8 cellular contexts compared by ENCODE assay signal in genomic region chr1:52726265-52727113, GRCh38. TPM values are rescaled to one million over a fixed set of nuclear protein-coding genes. Genes with fewer than 3 reads are reported as not detected.
DNase-seq lines count a peak whose midpoint lies in the region; ATAC-seq and TF ChIP-seq lines count a peak whose summit lies in the region.

Gene ZYG11B (plus strand): TSS chr1:52726453. CDS start chr1:52726654, 201 bp downstream.

- peaks cover 11% of the 10 kb centered on the region for H3K4me1 ChIP-seq in ovary (ENCODE audit: insufficient read depth)
- H3K4me1 ChIP-seq in thymus (ENCODE audit: control insufficient read depth, insufficient read depth, low read length), result peaks cover 4% of the 10 kb centered on the region

- H3K36me3 ChIP-seq in ovary (no peaks in the 10 kb centered on the region), thymus (ENCODE audit: control insufficient read depth, insufficient read depth) (no peaks in the 10 kb centered on the region)

- H3K4me1 Mint-ChIP-seq in activated naive CD8-positive, alpha-beta T cell (ENCODE audit: low read depth), result peaks cover 33% of the 10 kb centered on the region
- peaks cover 7% of the 10 kb centered on the region for H3K4me1 Mint-ChIP-seq in glutamatergic neuron (ENCODE audit: low read depth, unreplicated experiment)

- H3K9me3 Mint-ChIP-seq in activated naive CD8-positive, alpha-beta T cell (ENCODE audit: low read depth), result no peaks in the 10 kb centered on the region
- peaks cover 3% of the 10 kb centered on the region for H3K9me3 Mint-ChIP-seq in glutamatergic neuron (ENCODE audit: unreplicated experiment)

- 0 to 1% (median 0%) methylated on average over 41 to 59 of the region's 59 CpGs for WGBS in ovary, 3 donors
- WGBS in thymus, result under 1% methylated on average over 59 of the region's 59 CpGs

- peak within 1 kb of the TSS; percentile 84 for H3K27ac Mint-ChIP-seq in activated naive CD8-positive, alpha-beta T cell
- H3K27ac Mint-ChIP-seq in glutamatergic neuron (ENCODE audit: unreplicated experiment), result peak within 1 kb of the TSS; percentile 98

- TF ChIP-seq CTCF in glutamatergic neuron (IDR thresholded peaks at IDR 0.05; ENCODE audit: partially characterized antibody, unreplicated experiment) (no peak), ovary (IDR thresholded peaks at IDR 0.05) (no peak)

- H3K27me3 ChIP-seq in ovary, result no peaks in the 10 kb centered on the region
- no peaks in the 10 kb centered on the region for H3K27me3 ChIP-seq in thymus (ENCODE audit: control insufficient read depth, insufficient read depth)

- H3K4me3 ChIP-seq in ovary, result peak within 1 kb of the TSS; percentile 71
- H3K4me3 ChIP-seq in thymus (ENCODE audit: low read length), result peak within 1 kb of the TSS; percentile 96

- peak; percentile 96 for ATAC-seq in HG02642 (IDR thresholded peaks at IDR 0.05; ENCODE audit: poor library complexity, unreplicated experiment)

- no peaks in the 10 kb centered on the region for H3K9me3 ChIP-seq in ovary
- no peaks in the 10 kb centered on the region for H3K9me3 ChIP-seq in thymus (ENCODE audit: control insufficient read depth)

- DNase-seq in NCI-H1105 treated with DMSO at 0.1 percent for 48 hours (lab: John Stamatoyannopoulos, UW), result peak; percentile 87
- peak; percentile 79 for DNase-seq in SKM-1 treated with dmso at 0.1 percent for 144 hours (lab: John Stamatoyannopoulos, UW; ENCODE audit: unreplicated experiment)
- DNase-seq in glutamatergic neuron, result peak; percentile 94
- DNase-seq in ovary, result peak; percentile 86 to 96 (median 92)

- H3K27ac ChIP-seq in ovary, result peak within 1 kb of the TSS; percentile 59 to 78
- peak within 1 kb of the TSS; percentile 81 for H3K27ac ChIP-seq in thymus (ENCODE audit: low read depth)

- TF ChIP-seq EP300 in ovary (IDR thresholded peaks at IDR 0.05), result no peak

- intact Hi-C loops in ovary (cut with DNase I), result no loop called here

- TF ChIP-seq POLR2A in GM10847 (IDR thresholded peaks at IDR 0.05; ENCODE audit: extremely low read depth, insufficient read length) (peak; percentile 46), ovary (IDR thresholded peaks at IDR 0.05) (peak; percentile 68)

- H3K27me3 Mint-ChIP-seq in activated naive CD8-positive, alpha-beta T cell, result no peaks in the 10 kb centered on the region
- H3K27me3 Mint-ChIP-seq in glutamatergic neuron (ENCODE audit: unreplicated experiment), result no peaks in the 10 kb centered on the region

- peak within 1 kb of the TSS; percentile 90 for H3K4me3 Mint-ChIP-seq in activated naive CD8-positive, alpha-beta T cell
- H3K4me3 Mint-ChIP-seq in glutamatergic neuron (ENCODE audit: unreplicated experiment), result peak within 1 kb of the TSS; percentile 96

- no peaks in the 10 kb centered on the region for H3K36me3 Mint-ChIP-seq in activated naive CD8-positive, alpha-beta T cell
- no peaks in the 10 kb centered on the region for H3K36me3 Mint-ChIP-seq in glutamatergic neuron (ENCODE audit: unreplicated experiment)

RNA-seq across cellular contexts. Expression of gene ZYG11B, which starts in this region (rescaled TPM):
- total RNA-seq in glutamatergic neuron (ENCODE audit: unreplicated experiment), result 47.2 TPM
- total RNA-seq in ovary, result 10 to 100 TPM; 27.2 to 37.1 (median 32.8) TPM
- polyA plus RNA-seq in ovary, result 10 to 100 TPM in 1 of 2 donors, 1 to 10 TPM in 1; 9.8 to 17.8 TPM
- 9.0 TPM for polyA plus RNA-seq in thymus

Comparison
In these comparisons a context has a peak if more than half of its experiments do, and no peak if none do; other contexts are left out.
1. Peak in every context shown above with its lines: DNase-seq, ATAC-seq, H3K4me3 ChIP-seq and H3K27ac ChIP-seq.